In the genomic region with DNA sequence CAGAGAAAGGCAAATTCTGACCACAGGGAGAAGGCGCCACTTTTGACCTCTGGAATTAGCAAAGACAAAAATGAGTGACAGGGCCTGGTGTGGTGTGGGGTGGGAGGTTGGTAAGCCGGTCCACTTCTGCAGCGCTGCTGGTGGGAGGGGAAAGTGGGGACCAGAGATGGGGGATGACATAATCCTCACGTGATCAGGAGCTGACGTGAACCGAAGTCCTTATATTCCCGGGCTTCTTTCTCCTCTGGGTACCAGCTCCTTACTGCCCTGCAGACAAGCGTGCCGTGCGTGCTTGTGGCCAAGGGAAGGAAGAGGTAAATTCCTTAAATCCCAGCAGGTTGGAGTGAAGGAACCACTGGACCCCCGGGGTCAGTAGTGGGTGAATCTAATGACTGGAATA, we compare ENCODE assay signal across 9 cellular contexts. TPM values are rescaled to one million over a fixed set of nuclear protein-coding genes. Genes with fewer than 3 reads are reported as not detected.
DNase-seq lines count a peak whose midpoint lies in the region; ATAC-seq, FAIRE-seq and TF ChIP-seq lines count a peak whose summit lies in the region.
"Had no signal": no experiment of that assay in that cellular context is flagged by ENCODE, and none has a peak within 500 bp of the region (broad histone marks: within the 10 kb centered on the region; RNA-seq: fewer than 3 reads in every experiment).

A gene with protein sequence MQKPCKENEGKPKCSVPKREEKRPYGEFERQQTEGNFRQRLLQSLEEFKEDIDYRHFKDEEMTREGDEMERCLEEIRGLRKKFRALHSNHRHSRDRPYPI (plus strand): TSS at position 249 of the 400 bp plus-strand sequence. CDS start 1,165 bp downstream, outside the sequence.

- H3K9me3 Mint-ChIP-seq in GM23338 = no peaks in the 10 kb centered on the region

- DNase-seq in GM23338 (ENCODE audit: low spot score) (peak; percentile 56), caudate nucleus (lab: John Stamatoyannopoulos, UW) (peak in 56 of 61 donors; percentile 6 to 84 (median 46)), retinal pigment epithelial cell (ENCODE audit: low read depth) (peak; percentile 45), GM12892 (ENCODE audit: insufficient read length) (no peak), DMS153 (lab: John Stamatoyannopoulos, UW) (no peak)
- DNase-seq in activated naive CD4-positive, alpha-beta T cell (lab: John Stamatoyannopoulos, UW) = no peak
- DNase-seq: NCI-H526 had no signal

- peaks cover 10% of the 10 kb centered on the region; the same call in 1 of the 2 replicates for H3K4me1 ChIP-seq in GM23338 (ENCODE audit: insufficient read depth)
- H3K4me1 ChIP-seq in iPS-15b (ENCODE audit: control insufficient read depth, insufficient read depth, low read length) = peaks cover 4% of the 10 kb centered on the region

- H3K27ac ChIP-seq in GM23338 (ENCODE audit: low read depth) = peak within 1 kb of the TSS; percentile 21
- peak within 1 kb of the TSS; percentile 83 for H3K27ac ChIP-seq in caudate nucleus (ENCODE audit: low read depth, low read length)

- no peaks in the 10 kb centered on the region for H4K20me1 ChIP-seq in GM23338 (replicated peaks; ENCODE audit: insufficient read depth)

- H3K79me2 ChIP-seq in GM23338 (replicated peaks; ENCODE audit: insufficient read depth) = no peaks in the 10 kb centered on the region

- peak within 1 kb of the TSS; percentile 76 for H3K4me2 ChIP-seq in GM23338

- no peaks in the 10 kb centered on the region for H3K36me3 ChIP-seq in GM23338 (ENCODE audit: insufficient read depth)
- no peaks in the 10 kb centered on the region for H3K36me3 ChIP-seq in iPS-15b (ENCODE audit: control insufficient read depth, insufficient read depth, low read length)

- peaks cover 5% of the 10 kb centered on the region; the same call in 1 of the 2 replicates for H3F3A ChIP-seq in GM23338 (replicated peaks; ENCODE audit: low read depth)

- H3K4me3 Mint-ChIP-seq in GM23338 = peak within 1 kb of the TSS; percentile 70

- TF ChIP-seq POLR2A in GM12892 (IDR thresholded peaks at IDR 0.05; ENCODE audit: low read depth, low read length) = no peak

- TF ChIP-seq CTCF in GM23338 (conservative IDR thresholded peaks at IDR 0.05; ENCODE audit: low read depth in 2 of 2) (no peak), retinal pigment epithelial cell (conservative IDR thresholded peaks at IDR 0.05; ENCODE audit: low read depth, low read length) (no peak)

- H3K9ac ChIP-seq in iPS-15b (ENCODE audit: low read depth, low read length) = peak within 1 kb of the TSS; percentile 47

- peaks cover 3% of the 10 kb centered on the region for H3K27me3 Mint-ChIP-seq in GM23338 (ENCODE audit: insufficient read depth, low read depth, poor library complexity)

- no peaks in the 10 kb centered on the region for H3K36me3 Mint-ChIP-seq in GM23338 (ENCODE audit: low read depth)

- peak within 1 kb of the TSS; percentile 89 for H2AFZ ChIP-seq in GM23338

- ATAC-seq in GM23338 (peak; percentile 76), HG02678 (IDR thresholded peaks at IDR 0.05; ENCODE audit: unreplicated experiment) (no peak)

- FAIRE-seq in GM12892 (lab: Jason Lieb, UNC) = no peak

- H3K27ac Mint-ChIP-seq in GM23338 = peak within 1 kb of the TSS; percentile 66; the same call in 1 of the 2 replicates

- peaks cover 31% of the 10 kb centered on the region for H3K4me1 Mint-ChIP-seq in GM23338

- H3K9me2 ChIP-seq in GM23338 (ENCODE audit: insufficient read depth) = no peaks in the 10 kb centered on the region

- H3K27me3 ChIP-seq in GM23338 (ENCODE audit: insufficient read depth) (0 out of 2 replicates have a peak, but pooled peaks cover 3% of the 10 kb centered on the region), iPS-15b (ENCODE audit: control insufficient read depth, insufficient read depth, low read length) (no peaks in the 10 kb centered on the region)

- H3K9me3 ChIP-seq in iPS-15b (ENCODE audit: control insufficient read depth, insufficient read depth, low read length) = no peaks in the 10 kb centered on the region

- peak within 1 kb of the TSS; percentile 59 for H3K4me3 ChIP-seq in GM23338
- H3K4me3 ChIP-seq in iPS-15b (ENCODE audit: low read depth, low read length) = peak within 1 kb of the TSS; percentile 73
- peak within 1 kb of the TSS; percentile 43 for H3K4me3 ChIP-seq in retinal pigment epithelial cell (ENCODE audit: low read length)

TF ChIP-seq in GM23338, 12 proteins besides CTCF, POLR2A, EP300 and RAD21 (continues in another document):
- no peak for TF ChIP-seq JUNB (IDR thresholded peaks at IDR 0.05; ENCODE audit: unreplicated experiment)
- no peak for TF ChIP-seq POLR2AphosphoS5 (IDR thresholded peaks at IDR 0.05; ENCODE audit: low read depth)
- TF ChIP-seq EZH2phosphoT487 (IDR thresholded peaks at IDR 0.05; ENCODE audit: unreplicated experiment) = no peak
- TF ChIP-seq REST (IDR thresholded peaks at IDR 0.05; ENCODE audit: unreplicated experiment) = no peak
- TF ChIP-seq NANOG (IDR thresholded peaks at IDR 0.05; ENCODE audit: borderline replicate concordance) = no peak
- TF ChIP-seq CREB1 (CRISPR knock-in tag; IDR thresholded peaks at IDR 0.05; ENCODE audit: low read depth) = no peak
- TF ChIP-seq ZNF331 (CRISPR knock-in tag; IDR thresholded peaks at IDR 0.05; ENCODE audit: low read depth) = no peak
- no peak for TF ChIP-seq EZH2 (IDR thresholded peaks at IDR 0.05; ENCODE audit: low read depth, unreplicated experiment)
- TF ChIP-seq, protein P1, sequence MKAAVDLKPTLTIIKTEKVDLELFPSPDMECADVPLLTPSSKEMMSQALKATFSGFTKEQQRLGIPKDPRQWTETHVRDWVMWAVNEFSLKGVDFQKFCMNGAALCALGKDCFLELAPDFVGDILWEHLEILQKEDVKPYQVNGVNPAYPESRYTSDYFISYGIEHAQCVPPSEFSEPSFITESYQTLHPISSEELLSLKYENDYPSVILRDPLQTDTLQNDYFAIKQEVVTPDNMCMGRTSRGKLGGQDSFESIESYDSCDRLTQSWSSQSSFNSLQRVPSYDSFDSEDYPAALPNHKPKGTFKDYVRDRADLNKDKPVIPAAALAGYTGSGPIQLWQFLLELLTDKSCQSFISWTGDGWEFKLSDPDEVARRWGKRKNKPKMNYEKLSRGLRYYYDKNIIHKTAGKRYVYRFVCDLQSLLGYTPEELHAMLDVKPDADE (IDR thresholded peaks at IDR 0.05) = no peak
- no peak for TF ChIP-seq ZNF114 (CRISPR knock-in tag; IDR thresholded peaks at IDR 0.05)

RNA-seq across cellular contexts. Expression of the gene that starts here (rescaled TPM):
- total RNA-seq in GM23338 (2014; rRNA removed; shearing (Covaris generic)) = 7.3 and 16.5 TPM in 2 replicates
- 17.2 and 20.2 TPM in 2 replicates for polyA plus RNA-seq in GM23338 (2016; fragmentation: Nextera tagmentation; extraction: Ambion mirVana)
- polyA plus RNA-seq in GM12892 (2012; ENCODE audit: missing spikeins) = not detected

Comparison
In these comparisons a context has a peak if more than half of its experiments do, and no peak if none do; other contexts are left out.
1. DNase-seq: peak in GM23338 (single experiment), caudate nucleus (56 of 61) and retinal pigment epithelial cell (single experiment); none in GM12892 (single experiment), DMS153 (single experiment) and activated naive CD4-positive, alpha-beta T cell (0 of 4).
2. Peak in every context shown above with its lines, with median percentiles within 50 percentile points of each other: H3K4me3 ChIP-seq.